ENCODE assay signal across 8 cellular contexts in the genomic region with DNA sequence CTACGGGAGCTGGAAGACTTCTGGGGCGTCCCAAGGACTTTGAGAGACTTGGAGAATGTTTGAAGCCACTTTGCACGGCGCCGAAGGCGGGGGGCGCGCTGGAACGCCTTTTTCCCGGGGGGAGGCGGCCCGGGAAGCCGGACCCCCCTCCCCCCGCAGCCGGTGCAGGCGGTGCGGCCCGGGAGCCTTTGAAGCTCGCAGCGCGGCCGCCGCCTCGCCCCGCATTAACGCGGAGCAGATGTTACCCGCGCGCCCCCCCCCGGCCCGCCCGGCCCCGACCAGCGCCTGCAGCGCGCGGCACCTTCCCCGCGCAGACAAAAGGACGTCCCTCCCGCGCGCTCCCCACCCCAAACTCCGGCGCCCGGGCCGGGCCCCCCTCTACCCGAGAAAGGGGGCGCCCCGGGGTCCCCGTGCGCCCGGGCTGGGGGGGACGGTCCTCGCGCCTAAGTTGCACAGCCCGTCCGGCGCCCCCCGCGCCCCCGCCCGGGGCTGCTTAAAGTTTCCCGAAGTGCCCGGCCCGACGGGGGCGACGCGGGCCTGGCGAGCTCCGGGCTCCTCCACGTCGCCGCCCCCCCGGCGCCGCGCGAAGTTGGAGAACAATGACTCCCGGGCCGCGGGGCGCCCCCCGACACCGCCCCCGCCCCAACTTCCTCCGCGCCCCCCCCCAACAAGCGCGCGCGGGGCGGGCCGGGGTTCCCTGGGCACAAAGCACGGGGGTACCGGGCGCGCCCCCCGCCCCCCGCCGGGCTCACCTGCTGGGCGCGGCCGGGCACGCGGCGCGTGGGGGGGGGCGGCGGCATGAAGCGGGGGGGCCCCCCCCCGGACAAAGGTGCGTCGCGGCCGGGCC. TPM values are rescaled to one million over a fixed set of nuclear protein-coding genes. Genes with fewer than 3 reads are reported as not detected.
A peak's percentile ranks its signal among the peaks of the same experiment; 100 is the strongest.
DNase-seq lines count a peak whose midpoint lies in the region; ATAC-seq and TF ChIP-seq lines count a peak whose summit lies in the region.

No MANE protein-coding gene starts in this region.

- no peaks in the 10 kb centered on the region for H3K36me3 ChIP-seq in rectal smooth muscle tissue (ENCODE audit: control insufficient read depth, insufficient read depth, low read length)

- H3K4me1 ChIP-seq in rectal smooth muscle tissue (ENCODE audit: control insufficient read depth, insufficient read depth, low read length): peaks cover 2% of the 10 kb centered on the region

- ATAC-seq in GM18867 (IDR thresholded peaks at IDR 0.05; ENCODE audit: unreplicated experiment): peak; percentile 1
- no peak for ATAC-seq in HG02840 (IDR thresholded peaks at IDR 0.05; ENCODE audit: low FRiP score, unreplicated experiment)

- TF ChIP-seq CTCF in glutamatergic neuron (IDR thresholded peaks at IDR 0.05; ENCODE audit: partially characterized antibody, unreplicated experiment): no peak

- peaks cover 3% of the 10 kb centered on the region for H3K4me1 Mint-ChIP-seq in glutamatergic neuron (ENCODE audit: low read depth, unreplicated experiment)

- no peak overlapping the region for H3K9ac ChIP-seq in rectal smooth muscle tissue (ENCODE audit: low read length)

- H3K9me3 Mint-ChIP-seq in glutamatergic neuron (ENCODE audit: unreplicated experiment): peaks cover 9% of the 10 kb centered on the region

- peak; percentile 78 for DNase-seq in NCI-H69 (lab: John Stamatoyannopoulos, UW)
- DNase-seq in activated gamma-delta T cell treated with Interleukin-2 at 50 U/mL for 16 hours: peak; percentile 29
- peak; percentile 48 for DNase-seq in glutamatergic neuron
- no peak for DNase-seq in mucosa of gallbladder (ENCODE audit: low spot score)
- no peak for DNase-seq in 8988T

- H3K4me3 ChIP-seq in rectal smooth muscle tissue (ENCODE audit: low read length): peak overlapping the region; percentile 65

- no peaks in the 10 kb centered on the region for H3K27me3 ChIP-seq in rectal smooth muscle tissue (ENCODE audit: control insufficient read depth, insufficient read depth, low read length)

- peaks cover 13% of the 10 kb centered on the region for H3K27me3 Mint-ChIP-seq in glutamatergic neuron (ENCODE audit: unreplicated experiment)

- peak overlapping the region; percentile 98 for H3K27ac Mint-ChIP-seq in glutamatergic neuron (ENCODE audit: unreplicated experiment)

- H3K27ac ChIP-seq in rectal smooth muscle tissue (ENCODE audit: low read depth, low read length): peak overlapping the region; percentile 14

- no peaks in the 10 kb centered on the region for H3K36me3 Mint-ChIP-seq in glutamatergic neuron (ENCODE audit: unreplicated experiment)

- peak overlapping the region; percentile 99 for H3K4me3 Mint-ChIP-seq in glutamatergic neuron (ENCODE audit: unreplicated experiment)

RNA-seq across cellular contexts. Expression of gene TCF3, which starts 0.6 kb away (rescaled TPM):
- total RNA-seq in glutamatergic neuron (ENCODE audit: unreplicated experiment) (249 TPM), mucosa of gallbladder (83.0 TPM)

RNA-seq across cellular contexts. Expression of gene UQCR11, which starts 46.5 kb away (rescaled TPM):
- total RNA-seq in glutamatergic neuron (ENCODE audit: unreplicated experiment) (204 TPM), mucosa of gallbladder (254 TPM)

RNA-seq across cellular contexts. Expression of gene MBD3, which starts 59.1 kb away (rescaled TPM):
- total RNA-seq in glutamatergic neuron (ENCODE audit: unreplicated experiment) (106 TPM), mucosa of gallbladder (82.8 TPM)

Comparison
In these comparisons a context has a peak if more than half of its experiments do, and no peak if none do; other contexts are left out.
1. DNase-seq: peak in NCI-H69 (single experiment), activated gamma-delta T cell treated with Interleukin-2 at 50 U/mL for 16 hours (single experiment) and glutamatergic neuron (single experiment); none in mucosa of gallbladder (single experiment) and 8988T (single experiment).